In the genomic region with DNA sequence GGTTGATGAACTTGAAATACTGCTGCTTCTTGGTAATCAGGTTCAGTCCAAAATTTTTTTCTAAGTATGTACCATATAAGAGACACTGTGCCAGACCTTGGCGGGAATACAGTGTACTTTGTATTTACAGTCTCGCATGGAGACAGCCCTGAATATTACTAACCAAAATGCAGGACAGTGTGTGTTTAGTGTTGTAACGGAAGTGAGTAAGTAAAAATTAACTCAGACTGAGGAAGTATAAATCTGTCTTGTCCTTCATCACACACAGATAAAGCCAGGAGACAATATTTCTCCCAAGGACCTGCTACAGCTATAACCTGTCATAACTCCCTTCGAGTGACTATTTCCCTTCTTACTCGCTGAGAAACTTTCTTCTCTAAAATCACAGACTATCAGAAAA, we compare ENCODE assay signal across 1 cellular context.
TF ChIP-seq lines count a peak whose summit lies in the region.

No MANE protein-coding gene starts in this region.

TF ChIP-seq in K562, 482 proteins besides CTCF, POLR2A, EP300 and RAD21 (continued from another document):
- TF ChIP-seq FUS (optimal IDR thresholded peaks at IDR 0.05; ENCODE audit: low read depth, low read length) (no peak), SNAPC5 (CRISPR knock-in tag; IDR thresholded peaks at IDR 0.05) (no peak), GATA2 (CRISPR knock-in tag; IDR thresholded peaks at IDR 0.05) (no peak), E2F8 (IDR thresholded peaks at IDR 0.05; ENCODE audit: low read depth, partially characterized antibody) (no peak), YY1 (IDR thresholded peaks at IDR 0.05; ENCODE audit: borderline replicate concordance in 1 of 3, control insufficient read depth in 1 of 3, extremely low read depth in 1 of 3, insufficient read depth in 3 of 3, insufficient read length in 1 of 3, insufficient replicate concordance in 2 of 3, low read depth in 1 of 3, low read length in 2 of 3) (no peak), TAF7 (tag; IDR thresholded peaks at IDR 0.05) (no peak), RNF219 (CRISPR knock-in tag; IDR thresholded peaks at IDR 0.05) (no peak)
- TF ChIP-seq, protein P1, sequence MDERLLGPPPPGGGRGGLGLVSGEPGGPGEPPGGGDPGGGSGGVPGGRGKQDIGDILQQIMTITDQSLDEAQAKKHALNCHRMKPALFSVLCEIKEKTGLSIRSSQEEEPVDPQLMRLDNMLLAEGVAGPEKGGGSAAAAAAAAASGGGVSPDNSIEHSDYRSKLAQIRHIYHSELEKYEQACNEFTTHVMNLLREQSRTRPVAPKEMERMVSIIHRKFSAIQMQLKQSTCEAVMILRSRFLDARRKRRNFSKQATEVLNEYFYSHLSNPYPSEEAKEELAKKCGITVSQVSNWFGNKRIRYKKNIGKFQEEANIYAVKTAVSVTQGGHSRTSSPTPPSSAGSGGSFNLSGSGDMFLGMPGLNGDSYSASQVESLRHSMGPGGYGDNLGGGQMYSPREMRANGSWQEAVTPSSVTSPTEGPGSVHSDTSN (CRISPR knock-in tag; IDR thresholded peaks at IDR 0.05; ENCODE audit: low read depth): no peak
- TF ChIP-seq, protein P1 (tag; conservative IDR thresholded peaks at IDR 0.05; ENCODE audit: low read depth): peak; percentile 73
